In the genomic region with DNA sequence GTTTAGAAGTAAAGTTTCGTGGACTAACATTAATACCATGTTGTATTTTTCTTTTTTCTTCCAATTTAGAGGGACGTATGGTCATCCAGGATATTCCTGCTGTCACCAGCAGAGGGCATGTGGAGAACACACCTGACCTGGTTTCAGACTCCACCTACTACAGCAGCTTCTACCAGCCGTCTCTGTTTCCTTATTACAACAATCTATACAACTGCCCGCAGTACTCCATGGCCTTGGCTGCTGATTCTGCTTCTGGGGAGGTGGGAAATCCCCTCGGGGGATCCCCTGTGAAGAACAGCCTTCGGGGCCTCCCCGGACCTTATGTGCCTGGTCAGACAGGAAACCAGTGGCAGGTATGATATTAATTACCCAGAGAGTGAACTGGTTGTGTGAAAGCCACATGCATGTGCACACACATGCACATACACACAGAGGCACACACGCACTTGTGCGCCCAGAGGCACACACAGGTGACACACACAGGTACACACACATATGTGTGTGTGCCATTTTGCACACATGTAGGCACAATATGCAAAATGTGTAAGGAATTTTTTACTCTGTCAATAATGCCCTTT, we compare ENCODE assay signal across 8 cellular contexts. TPM values are rescaled to one million over a fixed set of nuclear protein-coding genes. Genes with fewer than 3 reads are reported as not detected.
DNase-seq lines count a peak whose midpoint lies in the region; ATAC-seq lines count a peak whose summit lies in the region.

No MANE protein-coding gene starts in this region.

- peak overlapping the region in 7 of 11 experiments; percentile 7 to 60 (median 45); a peak in 10 of 22 replicates for H3K4me2 ChIP-seq in BLaER1 treated with 17β-estradiol and CSF1 and Interleukin-3, amounts not matched to agents 10 nM and 100 nM

- H3K9ac ChIP-seq in BLaER1 treated with 17β-estradiol and CSF1 and Interleukin-3, amounts not matched to agents 10 nM and 100 nM = no peak overlapping the region

- no peak overlapping the region for H3K27ac ChIP-seq in BLaER1 treated with 17β-estradiol and CSF1 and Interleukin-3, amounts not matched to agents 10 nM and 100 nM

- no peaks in the 10 kb centered on the region for H3K36me3 Mint-ChIP-seq in memory B cell

- H3K36me3 ChIP-seq in BLaER1 treated with 17β-estradiol and CSF1 and Interleukin-3, amounts not matched to agents 10 nM and 100 nM = no peaks in the 10 kb centered on the region

- H3K4me1 Mint-ChIP-seq in memory B cell = peaks cover 9% of the 10 kb centered on the region

- ATAC-seq in GM19025 (IDR thresholded peaks at IDR 0.05; ENCODE audit: low read depth, unreplicated experiment) = peak; percentile 99
- peak; percentile 100 for ATAC-seq in HG03108 (IDR thresholded peaks at IDR 0.05; ENCODE audit: unreplicated experiment)
- peak; percentile 97 for ATAC-seq in memory B cell (ENCODE audit: low read depth)

- peaks cover 4% of the 10 kb centered on the region for H3K27me3 Mint-ChIP-seq in memory B cell

- H3K27me3 ChIP-seq in BLaER1 treated with 17β-estradiol and CSF1 and Interleukin-3, amounts not matched to agents 10 nM and 100 nM = no peaks in the 10 kb centered on the region

- DNase-seq in NCI-H2227 treated with DMSO at 0.1 percent for 48 hours (lab: John Stamatoyannopoulos, UW) = peak; percentile 25
- DNase-seq in activated CD4-positive, CD25-positive, alpha-beta regulatory T cell treated with anti-CD3 and anti-CD28 coated beads, Interleukin-2, amount 50 U/mL, for 72 hours = peak; percentile 65
- peak; percentile 45 to 60 for DNase-seq in dermis microvascular lymphatic vessel endothelial cell (ENCODE audit: low read depth in 2 of 2)
- peak; percentile 35 to 57 for DNase-seq in memory B cell (ENCODE audit: low spot score in 2 of 2)
- DNase-seq in stimulated activated CD8-positive, alpha-beta memory T cell treated with anti-CD3 and anti-CD28 coated beads, Interleukin-7, amount 100 ng/mL, for 24 hours (ENCODE audit: low read depth) = peak; percentile 18

- H3K4me3 Mint-ChIP-seq in memory B cell = peak overlapping the region; percentile 41

- H3K27ac Mint-ChIP-seq in memory B cell = peak overlapping the region; percentile 53

- no peaks in the 10 kb centered on the region for H3K9me3 ChIP-seq in BLaER1 treated with 17β-estradiol and CSF1 and Interleukin-3, amounts not matched to agents 10 nM and 100 nM (replicated peaks in 1 of 11)

- no peaks in the 10 kb centered on the region for H4K20me1 ChIP-seq in BLaER1 treated with 17β-estradiol and CSF1 and Interleukin-3, amounts not matched to agents 10 nM and 100 nM

- no peak overlapping the region for H3K4me3 ChIP-seq in BLaER1 treated with 17β-estradiol and CSF1 and Interleukin-3, amounts not matched to agents 10 nM and 100 nM

- H3K4me1 ChIP-seq in BLaER1 treated with 17β-estradiol and CSF1 and Interleukin-3, amounts not matched to agents 10 nM and 100 nM = peaks cover 0 to 19% (median 3%) of the 10 kb centered on the region in 10 experiments; a peak in 10 of 20 replicates

- no peaks in the 10 kb centered on the region for H3K9me3 Mint-ChIP-seq in memory B cell

RNA-seq across cellular contexts. Expression of a gene that starts 52.4 kb away (rescaled TPM):
- total RNA-seq in dermis microvascular lymphatic vessel endothelial cell = under 0.01 TPM in 1 of 2 replicates, not detected in the other
